In genomic region chr16:89864421-89864820, GRCh38 we compare ENCODE assay signal across 8 cellular contexts. TPM values are rescaled to one million over a fixed set of nuclear protein-coding genes. Genes with fewer than 3 reads are reported as not detected.
A peak's percentile ranks its signal among the peaks of the same experiment; 100 is the strongest.
DNase-seq lines count a peak whose midpoint lies in the region; ATAC-seq and TF ChIP-seq lines count a peak whose summit lies in the region.

No MANE protein-coding gene starts in this region.

- H3K27me3 Mint-ChIP-seq in CD4-positive, CD25-positive, alpha-beta regulatory T cell: peaks cover 5% of the 10 kb centered on the region

- in situ Hi-C loops in astrocyte of the spinal cord (cut with HindIII; ENCODE audit: low sequenced_read_pairs): no loop called here

- peaks cover 5 to 10% of the 10 kb centered on the region in 2 experiments for H3K9me3 ChIP-seq in CD4-positive, CD25-positive, alpha-beta regulatory T cell (ENCODE audit: control insufficient read depth in 2 of 2, low read length in 2 of 2)
- H3K9me3 ChIP-seq in mucosa of stomach (ENCODE audit: control insufficient read depth, low read length): no peaks in the 10 kb centered on the region

- H3K27ac ChIP-seq in CD4-positive, CD25-positive, alpha-beta regulatory T cell (ENCODE audit: insufficient read depth, low read length, poor library complexity, severe bottlenecking): peak overlapping the region; percentile 57

- H3K27me3 ChIP-seq in CD4-positive, CD25-positive, alpha-beta regulatory T cell (ENCODE audit: control insufficient read depth, insufficient read depth, low read length): no peaks in the 10 kb centered on the region
- H3K27me3 ChIP-seq in mucosa of stomach (ENCODE audit: control insufficient read depth, insufficient read depth, low read length): no peaks in the 10 kb centered on the region

- H3K9ac ChIP-seq in mucosa of stomach (ENCODE audit: low read length): peak overlapping the region; percentile 17

- H3K4me1 Mint-ChIP-seq in CD4-positive, CD25-positive, alpha-beta regulatory T cell: peaks cover 15 to 33% (median 25%) of the 10 kb centered on the region in 4 donors

- TF ChIP-seq CTCF in astrocyte of the spinal cord (IDR thresholded peaks at IDR 0.05; ENCODE audit: low read depth, low read length): no peak

- H3K27ac Mint-ChIP-seq in CD4-positive, CD25-positive, alpha-beta regulatory T cell: peak overlapping the region; percentile 83 to 92 (median 90)

- peak overlapping the region; percentile 16 to 75 (median 58) for H3K4me3 Mint-ChIP-seq in CD4-positive, CD25-positive, alpha-beta regulatory T cell

- no peaks in the 10 kb centered on the region for H3K36me3 Mint-ChIP-seq in CD4-positive, CD25-positive, alpha-beta regulatory T cell

- H3K4me3 ChIP-seq in CD4-positive, CD25-positive, alpha-beta regulatory T cell (ENCODE audit: low read depth, low read length): no peak overlapping the region
- H3K4me3 ChIP-seq in astrocyte of the spinal cord (ENCODE audit: low read depth, low read length) (no peak overlapping the region), mucosa of stomach (ENCODE audit: low read length) (no peak overlapping the region)

- H3K36me3 ChIP-seq in CD4-positive, CD25-positive, alpha-beta regulatory T cell (ENCODE audit: control insufficient read depth, insufficient read depth, low read length): no peaks in the 10 kb centered on the region
- peaks cover 20% of the 10 kb centered on the region for H3K36me3 ChIP-seq in mucosa of stomach (ENCODE audit: control insufficient read depth, insufficient read depth, low read length)

- no peaks in the 10 kb centered on the region for H3K9me3 Mint-ChIP-seq in CD4-positive, CD25-positive, alpha-beta regulatory T cell

- DNase-seq in CD4-positive, CD25-positive, alpha-beta regulatory T cell: peak in 1 of 3 donors; percentile 9
- DNase-seq in astrocyte of the spinal cord (ENCODE audit: low read depth, low spot score) (peak; percentile 12), cortex of kidney (lab: John Stamatoyannopoulos, UW) (no peak), HCEC 1CT (no peak), middle frontal gyrus (ENCODE audit: extremely low spot score, low spot score) (no peak)

- ATAC-seq in CD4-positive, CD25-positive, alpha-beta regulatory T cell (ENCODE audit: low read depth in 2 of 2): no peak
- ATAC-seq in HG03108 (IDR thresholded peaks at IDR 0.05; ENCODE audit: unreplicated experiment) (peak; percentile 5), GM19023 (IDR thresholded peaks at IDR 0.05; ENCODE audit: unreplicated experiment) (no peak)

- H3K4me1 ChIP-seq in CD4-positive, CD25-positive, alpha-beta regulatory T cell (ENCODE audit: control insufficient read depth, insufficient read depth, low read length, poor library complexity, severe bottlenecking): peaks cover 23% of the 10 kb centered on the region
- H3K4me1 ChIP-seq in mucosa of stomach (ENCODE audit: control insufficient read depth, insufficient read depth, low read length): peaks cover 5% of the 10 kb centered on the region

RNA-seq across cellular contexts. Expression of gene TCF25, which starts 9.0 kb away (rescaled TPM):
- 431 TPM for total RNA-seq in CD4-positive, CD25-positive, alpha-beta regulatory T cell
- polyA plus RNA-seq in CD4-positive, CD25-positive, alpha-beta regulatory T cell: 10 to 100 TPM; 75.2 to 99.3 (median 78.3) TPM

RNA-seq across cellular contexts. Expression of gene SPIRE2, which starts 36.1 kb away (rescaled TPM):
- 0.35 TPM for total RNA-seq in CD4-positive, CD25-positive, alpha-beta regulatory T cell
- not detected for polyA plus RNA-seq in CD4-positive, CD25-positive, alpha-beta regulatory T cell

RNA-seq across cellular contexts. Expression of gene FANCA, which starts 48.0 kb away (rescaled TPM):
- total RNA-seq in CD4-positive, CD25-positive, alpha-beta regulatory T cell: 25.4 TPM
- 10 to 100 TPM in 3 of 4 donors, 1 to 10 TPM in 1; 8.9 to 14.7 (median 12.9) TPM for polyA plus RNA-seq in CD4-positive, CD25-positive, alpha-beta regulatory T cell

RNA-seq across cellular contexts. Expression of gene MC1R, which starts 54.2 kb away (rescaled TPM):
- 14.9 TPM for total RNA-seq in CD4-positive, CD25-positive, alpha-beta regulatory T cell
- polyA plus RNA-seq in CD4-positive, CD25-positive, alpha-beta regulatory T cell: under 1 TPM in 3 of 4 donors, not detected in 1; 0.08 to 0.38 (median 0.18) TPM

RNA-seq across cellular contexts. Expression of gene TUBB3, which starts 58.7 kb away (rescaled TPM):
- 1.8 TPM for total RNA-seq in CD4-positive, CD25-positive, alpha-beta regulatory T cell
- polyA plus RNA-seq in CD4-positive, CD25-positive, alpha-beta regulatory T cell: under 1 TPM in 1 of 4 donors, not detected in 3; 0.22 TPM
